ENCODE assay signal across 1 cellular context in genomic region chr5:76106149-76106548, GRCh38.
TF ChIP-seq lines count a peak whose summit lies in the region.

No MANE protein-coding gene starts in this region.

TF ChIP-seq in GM23338, 12 proteins besides CTCF, POLR2A, EP300 and RAD21:
- TF ChIP-seq ETS1 (IDR thresholded peaks at IDR 0.05) (no peak), JUNB (IDR thresholded peaks at IDR 0.05; ENCODE audit: unreplicated experiment) (no peak), POLR2AphosphoS5 (IDR thresholded peaks at IDR 0.05; ENCODE audit: low read depth) (no peak), CREB1 (CRISPR knock-in tag; IDR thresholded peaks at IDR 0.05; ENCODE audit: low read depth) (no peak), STAT1 (IDR thresholded peaks at IDR 0.05; ENCODE audit: unreplicated experiment) (no peak), EZH2 (IDR thresholded peaks at IDR 0.05; ENCODE audit: low read depth, unreplicated experiment) (no peak)
